Comparison of ENCODE assay signal across 16 cellular contexts in the genomic region with DNA sequence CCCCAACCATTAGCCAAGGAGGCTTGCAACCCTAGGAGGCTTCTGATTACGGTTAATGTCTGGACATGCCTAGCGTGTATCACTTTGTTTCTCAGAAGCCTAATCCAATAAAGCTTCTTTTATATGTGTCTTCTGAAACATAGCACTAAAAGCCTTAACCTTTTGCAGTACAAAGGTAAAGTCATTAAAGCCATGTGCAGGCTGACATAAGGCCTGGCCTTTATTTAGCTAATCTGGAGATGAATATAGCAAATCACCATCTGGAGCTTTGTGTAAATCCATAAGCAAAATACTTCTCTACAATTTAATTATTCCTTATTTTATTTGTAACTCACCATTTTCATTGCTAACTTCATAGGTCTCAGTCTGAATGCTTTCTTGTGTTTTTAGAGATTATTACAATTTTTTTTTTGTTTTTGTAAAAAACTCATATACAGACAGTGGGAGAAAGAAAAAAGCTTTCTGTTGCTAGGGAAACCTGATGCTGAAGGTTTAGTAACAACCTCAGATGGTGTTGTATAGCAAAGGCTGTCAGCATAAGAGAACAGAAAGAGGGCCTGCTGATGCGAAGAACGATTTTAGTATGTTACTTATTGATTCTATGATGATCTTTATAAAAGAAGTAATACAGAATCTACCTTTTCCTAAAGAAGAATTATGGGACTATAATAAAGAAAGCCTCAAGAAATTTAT. TPM values are rescaled to one million over a fixed set of nuclear protein-coding genes. Genes with fewer than 3 reads are reported as not detected.
A peak's percentile ranks its signal among the peaks of the same experiment; 100 is the strongest.
DNase-seq lines count a peak whose midpoint lies in the region; ATAC-seq and TF ChIP-seq lines count a peak whose summit lies in the region.
"Had no signal": no experiment of that assay in that cellular context is flagged by ENCODE, and none has a peak within 500 bp of the region (broad histone marks: within the 10 kb centered on the region; RNA-seq: fewer than 3 reads in every experiment).

TSS of gene EYS (minus strand) at position 93 of the 693 bp plus-strand sequence. CDS start 211,816 bp downstream, outside the sequence.

- DNase-seq in NCI-H1092 (lab: John Stamatoyannopoulos, UW) (peak; percentile 3), NCI-H2107 treated with DMSO at 0.1 percent for 48 hours (lab: John Stamatoyannopoulos, UW; ENCODE audit: unreplicated experiment) (peak; percentile 90), retina (peak; percentile 36), chondrocyte (ENCODE audit: low spot score) (no peak)
- DNase-seq: activated CD4-positive, CD25-positive, alpha-beta regulatory T cell treated with anti-CD3 and anti-CD28 coated beads, Interleukin-2, amount 50 U/mL, for 72 hours; activated gamma-delta T cell; naive thymus-derived CD4-positive, alpha-beta T cell; NCI-H1048; SHP77 treated with DMSO at 0.1 percent for 48 hours had no signal

- TF ChIP-seq CTCF in chondrocyte (IDR thresholded peaks at IDR 0.05): no peak

- no peaks in the 10 kb centered on the region for H3K9me3 Mint-ChIP-seq in chondrocyte (ENCODE audit: low read depth)

- no peaks in the 10 kb centered on the region for H3K36me3 Mint-ChIP-seq in chondrocyte (ENCODE audit: low read depth)
- H3K36me3 Mint-ChIP-seq: naive thymus-derived CD4-positive, alpha-beta T cell had no signal

- no peaks in the 10 kb centered on the region for H3K27me3 Mint-ChIP-seq in chondrocyte (ENCODE audit: low read depth)
- H3K27me3 Mint-ChIP-seq: naive thymus-derived CD4-positive, alpha-beta T cell had no signal

- H3K27ac Mint-ChIP-seq in chondrocyte (ENCODE audit: unreplicated experiment): no peak within 1 kb of the TSS
- H3K27ac Mint-ChIP-seq: naive thymus-derived CD4-positive, alpha-beta T cell; T-helper 2 cell treated with Interferon-gamma antibody and Interleukin-4, amounts not matched to agents 5 μg/mL and 100 μg/mL, for 36 hours had no signal

- H3K4me1 Mint-ChIP-seq in chondrocyte (ENCODE audit: low read depth): no peaks in the 10 kb centered on the region
- H3K4me1 Mint-ChIP-seq: naive thymus-derived CD4-positive, alpha-beta T cell had no signal

- H3K4me3 Mint-ChIP-seq in chondrocyte (ENCODE audit: unreplicated experiment): no peak within 1 kb of the TSS
- H3K4me3 Mint-ChIP-seq: naive thymus-derived CD4-positive, alpha-beta T cell; T-helper 2 cell treated with Interferon-gamma antibody and Interleukin-4, amounts not matched to agents 5 μg/mL and 100 μg/mL, for 36 hours had no signal

- ATAC-seq in SK-N-SH treated with all-trans-retinoic acid at 6 μM for 48 hours (no peak), HG02588 (IDR thresholded peaks at IDR 0.05; ENCODE audit: unreplicated experiment) (no peak), GM18858 (IDR thresholded peaks at IDR 0.05; ENCODE audit: unreplicated experiment) (no peak)
- ATAC-seq: gastroesophageal sphincter; K562; naive thymus-derived CD4-positive, alpha-beta T cell had no signal

TF ChIP-seq in SK-N-SH treated with all-trans-retinoic acid at 6 μM for 48 hours, 23 proteins besides CTCF, POLR2A, EP300 and RAD21:
- TF ChIP-seq ARNTL (CRISPR knock-in tag; IDR thresholded peaks at IDR 0.05; ENCODE audit: borderline replicate concordance, low read depth) (no peak), CSRNP3 (CRISPR knock-in tag; IDR thresholded peaks at IDR 0.05) (no peak), ISL1 (CRISPR knock-in tag; IDR thresholded peaks at IDR 0.05) (no peak), ZNF70 (CRISPR knock-in tag; IDR thresholded peaks at IDR 0.05) (peak; percentile 47; the same call in 1 of the 2 replicates), OSR1 (CRISPR knock-in tag; IDR thresholded peaks at IDR 0.05) (no peak), TCF4 (CRISPR knock-in tag; IDR thresholded peaks at IDR 0.05; ENCODE audit: borderline replicate concordance) (peak; percentile 54; the same call in 1 of the 2 replicates)
- TF ChIP-seq, protein P1, sequence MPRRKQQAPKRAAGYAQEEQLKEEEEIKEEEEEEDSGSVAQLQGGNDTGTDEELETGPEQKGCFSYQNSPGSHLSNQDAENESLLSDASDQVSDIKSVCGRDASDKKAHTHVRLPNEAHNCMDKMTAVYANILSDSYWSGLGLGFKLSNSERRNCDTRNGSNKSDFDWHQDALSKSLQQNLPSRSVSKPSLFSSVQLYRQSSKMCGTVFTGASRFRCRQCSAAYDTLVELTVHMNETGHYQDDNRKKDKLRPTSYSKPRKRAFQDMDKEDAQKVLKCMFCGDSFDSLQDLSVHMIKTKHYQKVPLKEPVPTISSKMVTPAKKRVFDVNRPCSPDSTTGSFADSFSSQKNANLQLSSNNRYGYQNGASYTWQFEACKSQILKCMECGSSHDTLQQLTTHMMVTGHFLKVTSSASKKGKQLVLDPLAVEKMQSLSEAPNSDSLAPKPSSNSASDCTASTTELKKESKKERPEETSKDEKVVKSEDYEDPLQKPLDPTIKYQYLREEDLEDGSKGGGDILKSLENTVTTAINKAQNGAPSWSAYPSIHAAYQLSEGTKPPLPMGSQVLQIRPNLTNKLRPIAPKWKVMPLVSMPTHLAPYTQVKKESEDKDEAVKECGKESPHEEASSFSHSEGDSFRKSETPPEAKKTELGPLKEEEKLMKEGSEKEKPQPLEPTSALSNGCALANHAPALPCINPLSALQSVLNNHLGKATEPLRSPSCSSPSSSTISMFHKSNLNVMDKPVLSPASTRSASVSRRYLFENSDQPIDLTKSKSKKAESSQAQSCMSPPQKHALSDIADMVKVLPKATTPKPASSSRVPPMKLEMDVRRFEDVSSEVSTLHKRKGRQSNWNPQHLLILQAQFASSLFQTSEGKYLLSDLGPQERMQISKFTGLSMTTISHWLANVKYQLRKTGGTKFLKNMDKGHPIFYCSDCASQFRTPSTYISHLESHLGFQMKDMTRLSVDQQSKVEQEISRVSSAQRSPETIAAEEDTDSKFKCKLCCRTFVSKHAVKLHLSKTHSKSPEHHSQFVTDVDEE (CRISPR knock-in tag; IDR thresholded peaks at IDR 0.05): no peak

RNA-seq across cellular contexts. Expression of gene EYS, which starts in this region (rescaled TPM):
- not detected in 3 replicates for total RNA-seq in chondrocyte
- total RNA-seq: pulmonary artery endothelial cell had no signal
